In genomic region chr7:143389316-143390097, GRCh38 we compare ENCODE assay signal across 2 cellular contexts.
TF ChIP-seq lines count a peak whose summit lies in the region.

No MANE protein-coding gene starts in this region.

TF ChIP-seq in SK-N-SH, 30 proteins besides CTCF, POLR2A, EP300 and RAD21:
- TF ChIP-seq MXI1 (IDR thresholded peaks at IDR 0.05; ENCODE audit: low read depth, low read length) (no peak), ZBTB33 (IDR thresholded peaks at IDR 0.05; ENCODE audit: borderline replicate concordance, low read depth) (no peak), POLR2AphosphoS5 (IDR thresholded peaks at IDR 0.05; ENCODE audit: low read depth, low read length) (peak; percentile 0; the same call in 1 of the 2 replicates), USF2 (IDR thresholded peaks at IDR 0.05; ENCODE audit: borderline replicate concordance, low read depth, low read length) (no peak), MEF2A (IDR thresholded peaks at IDR 0.05; ENCODE audit: borderline replicate concordance, low read depth) (no peak)

TF ChIP-seq in GM12891, 5 proteins besides CTCF, POLR2A, EP300 and RAD21:
- TF ChIP-seq POU2F2 (IDR thresholded peaks at IDR 0.05; ENCODE audit: low read depth, low read length) (no peak), PAX5 (IDR thresholded peaks at IDR 0.05; ENCODE audit: insufficient read depth, low read length, severe bottlenecking) (no peak), SPI1 (IDR thresholded peaks at IDR 0.05; ENCODE audit: low read depth, low read length) (no peak), TAF1 (IDR thresholded peaks at IDR 0.05; ENCODE audit: low read depth, low read length) (no peak), POLR2AphosphoS5 (IDR thresholded peaks at IDR 0.05; ENCODE audit: low read depth, low read length) (no peak)
